In the genomic region with DNA sequence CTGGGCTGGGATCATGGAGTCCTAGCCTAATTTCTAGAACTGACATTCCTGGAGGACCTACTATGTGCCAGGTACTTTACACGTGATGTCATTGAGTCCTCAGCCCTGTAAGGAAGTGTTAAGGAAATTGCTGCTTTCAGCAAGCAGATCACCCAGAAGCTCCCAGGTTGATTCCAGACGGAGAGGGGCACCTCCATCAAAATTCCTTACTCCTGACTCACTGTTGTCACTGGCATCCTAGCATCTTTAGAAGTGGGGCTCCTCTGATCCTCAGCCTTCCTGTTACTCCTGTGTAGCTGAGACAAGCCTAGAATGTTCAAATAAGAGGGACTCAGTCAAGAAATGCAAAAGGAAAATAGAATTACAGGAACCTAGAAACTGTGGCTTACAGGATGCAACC, we compare ENCODE assay signal across 22 cellular contexts.
DNase-seq lines count a peak whose midpoint lies in the region; ATAC-seq, FAIRE-seq and TF ChIP-seq lines count a peak whose summit lies in the region.
"Had no signal": no experiment of that assay in that cellular context is flagged by ENCODE, and none has a peak within 500 bp of the region (broad histone marks: within the 10 kb centered on the region; RNA-seq: fewer than 3 reads in every experiment).

No MANE protein-coding gene starts in this region.

- H3K27me3 ChIP-seq in GM23338 (ENCODE audit: insufficient read depth) (no peaks in the 10 kb centered on the region), K562 (ENCODE audit: control insufficient read depth in 2 of 2, insufficient read depth in 2 of 2, low read length in 2 of 2) (peaks cover 0 to 8% of the 10 kb centered on the region in 2 experiments; a peak in 2 of 5 replicates), neuronal stem cell (ENCODE audit: control insufficient read depth in 3 of 3, insufficient read depth in 3 of 3, low read depth in 1 of 3, low read length in 3 of 3) (peaks cover 0 to 6% (median 0%) of the 10 kb centered on the region in 3 experiments)
- H3K27me3 ChIP-seq: gastrocnemius medialis, right lobe of liver, upper lobe of left lung had no signal

- no peaks in the 10 kb centered on the region for H3K9me3 Mint-ChIP-seq in GM23338
- H3K9me3 Mint-ChIP-seq in chondrocyte (ENCODE audit: low read depth) = peaks cover 2% of the 10 kb centered on the region
- H3K9me3 Mint-ChIP-seq: activated naive CD8-positive, alpha-beta T cell treated with anti-CD3 and anti-CD28 coated beads, Interleukin-2, amount 50 U/mL, for 24 hours; activated T-helper 2 cell treated with anti-CD3 and anti-CD28 coated beads, Interferon-gamma antibody, Interleukin-2, Interleukin-4, amounts not matched to agents 10 μg/mL and 5 μg/mL and 100 μg/mL, durations not matched to agents 14 hours and 24 hours and 36 hours; stimulated activated naive CD8-positive, alpha-beta T cell treated with anti-CD3 and anti-CD28 coated beads, Interleukin-15, amount 100 ng/mL, for 72 hours; T-helper 2 cell treated with Interferon-gamma antibody and Interleukin-4, amounts not matched to agents 5 μg/mL and 100 μg/mL, for 36 hours had no signal

- TF ChIP-seq POLR2A in K562 (conservative IDR thresholded peaks at IDR 0.05) = no peak

- H4K20me1 ChIP-seq in GM23338 (replicated peaks; ENCODE audit: insufficient read depth) (no peaks in the 10 kb centered on the region), K562 (replicated peaks; ENCODE audit: control insufficient read depth, insufficient read depth, low read length) (no peaks in the 10 kb centered on the region; the same call in 1 of the 2 replicates)

- POLR2A ChIA-PET in K562 (lab: Yijun Ruan, JAX) = interaction anchor here (0.6 to 0.8 kb wide), 2 partner anchors 322 to 735 kb away, joined by 3 read pairs; no protein-coding TSS in a partner anchor

- H3K4ac ChIP-seq in neuronal stem cell (ENCODE audit: low read length) = no peak overlapping the region

- H3K4me1 ChIP-seq in GM23338 (ENCODE audit: insufficient read depth) = peaks cover 5% of the 10 kb centered on the region; the same call in 1 of the 2 replicates
- no peaks in the 10 kb centered on the region for H3K4me1 ChIP-seq in K562 (replicated peaks in 1 of 2; ENCODE audit: control insufficient read depth in 2 of 2, insufficient read depth in 2 of 2, low read length in 2 of 2)
- peaks cover 0 to 14% of the 10 kb centered on the region in 2 donors for H3K4me1 ChIP-seq in neuronal stem cell (ENCODE audit: control insufficient read depth in 2 of 2, insufficient read depth in 1 of 2, low read depth in 1 of 2, low read length in 2 of 2)
- H3K4me1 ChIP-seq: gastrocnemius medialis, right lobe of liver, upper lobe of left lung had no signal

- no peak for TF ChIP-seq RAD21 in K562 (CRISPR knock-in tag; conservative IDR thresholded peaks at IDR 0.05 in 1 of 2, IDR thresholded peaks at IDR 0.05 in 1 of 2)

- H2BK5ac ChIP-seq in neuronal stem cell (ENCODE audit: low read length) = no peak overlapping the region

- TF ChIP-seq EP300 in K562 (IDR thresholded peaks at IDR 0.05; ENCODE audit: low read length) = no peak

- H3F3A ChIP-seq in GM23338 (replicated peaks; ENCODE audit: low read depth) = no peaks in the 10 kb centered on the region

- in situ Hi-C loops in K562 (cut with MboI) = no loop called here

- no peak overlapping the region for H3K9ac ChIP-seq in K562 (ENCODE audit: insufficient read depth in 1 of 2, low read depth in 2 of 2, low read length in 2 of 2)
- H3K9ac ChIP-seq in neuronal stem cell (ENCODE audit: low read depth, low read length, poor library complexity) = no peak overlapping the region

- peaks cover 2% of the 10 kb centered on the region; the same call in 1 of the 2 replicates for H3K9me2 ChIP-seq in GM23338 (ENCODE audit: insufficient read depth)

- BruUV-seq in K562 (replicated peaks; lab: Mats Ljungman, UMichigan) = no TSS peak

- no peaks in the 10 kb centered on the region for H3K79me1 ChIP-seq in neuronal stem cell (ENCODE audit: low read depth, low read length)

- 0 out of 2 replicates have a peak overlapping the region, but pooled peaks have one; percentile 29 for H3K27ac ChIP-seq in GM23338 (ENCODE audit: low read depth)
- no peak overlapping the region for H3K27ac ChIP-seq in K562 (ENCODE audit: extremely low read depth, low read depth, low read length)
- H3K27ac ChIP-seq in neuronal stem cell (replicated peaks; ENCODE audit: low read length) = peak overlapping the region; percentile 29
- H3K27ac ChIP-seq: gastrocnemius medialis, right lobe of liver, upper lobe of left lung had no signal

- H3K27me3 Mint-ChIP-seq in GM23338 (ENCODE audit: insufficient read depth, low read depth, poor library complexity) (no peaks in the 10 kb centered on the region), chondrocyte (ENCODE audit: low read depth) (no peaks in the 10 kb centered on the region)
- H3K27me3 Mint-ChIP-seq: activated naive CD8-positive, alpha-beta T cell treated with anti-CD3 and anti-CD28 coated beads, Interleukin-2, amount 50 U/mL, for 24 hours; stimulated activated naive CD8-positive, alpha-beta T cell treated with anti-CD3 and anti-CD28 coated beads, Interleukin-15, amount 100 ng/mL, for 72 hours had no signal

- TF ChIP-seq CTCF in GM23338 (conservative IDR thresholded peaks at IDR 0.05; ENCODE audit: low read depth in 2 of 2) (no peak), K562 (IDR thresholded peaks at IDR 0.05 in 2 of 3, conservative IDR thresholded peaks at IDR 0.05 in 1 of 3; ENCODE audit: insufficient read depth in 2 of 3, low read depth in 1 of 3, low read length in 3 of 3) (no peak), chondrocyte (IDR thresholded peaks at IDR 0.05) (no peak)

- no peak overlapping the region for H3K14ac ChIP-seq in neuronal stem cell (ENCODE audit: low read length)

- H3K23ac ChIP-seq in neuronal stem cell (ENCODE audit: low read depth, low read length, poor library complexity) = no peak overlapping the region

- peak; percentile 28 for ATAC-seq in GM23338
- ATAC-seq in K562 = no peak
- ATAC-seq: activated naive CD8-positive, alpha-beta T cell treated with anti-CD3 and anti-CD28 coated beads, Interleukin-2, amount 50 U/mL, for 24 hours; gastrocnemius medialis; right lobe of liver; stimulated activated naive CD8-positive, alpha-beta T cell treated with anti-CD3 and anti-CD28 coated beads, Interleukin-15, amount 100 ng/mL, for 72 hours had no signal

- no peak overlapping the region for H2BK12ac ChIP-seq in neuronal stem cell (ENCODE audit: low read length)

- no peak overlapping the region for H2BK15ac ChIP-seq in neuronal stem cell (ENCODE audit: low read length)

- H3K4me1 Mint-ChIP-seq in GM23338 (peaks cover 16% of the 10 kb centered on the region), chondrocyte (ENCODE audit: low read depth) (peaks cover 15% of the 10 kb centered on the region)

- no peak overlapping the region for H4K8ac ChIP-seq in neuronal stem cell (ENCODE audit: low read depth, low read length)

- no peak overlapping the region for H3K4me3 ChIP-seq in GM23338
- no peak overlapping the region for H3K4me3 ChIP-seq in K562
- no peak overlapping the region for H3K4me3 ChIP-seq in neuronal stem cell (ENCODE audit: low read length in 2 of 2)
- H3K4me3 ChIP-seq: gastrocnemius medialis, lung, right lobe of liver, upper lobe of left lung had no signal

- H3K4me3 Mint-ChIP-seq in GM23338 = no peak overlapping the region
- no peak overlapping the region for H3K4me3 Mint-ChIP-seq in chondrocyte (ENCODE audit: unreplicated experiment)
- H3K4me3 Mint-ChIP-seq: activated naive CD8-positive, alpha-beta T cell treated with anti-CD3 and anti-CD28 coated beads, Interleukin-2, amount 50 U/mL, for 24 hours; stimulated activated naive CD8-positive, alpha-beta T cell treated with anti-CD3 and anti-CD28 coated beads, Interleukin-15, amount 100 ng/mL, for 72 hours; T-helper 2 cell treated with Interferon-gamma antibody and Interleukin-4, amounts not matched to agents 5 μg/mL and 100 μg/mL, for 36 hours had no signal

- H2BK120ac ChIP-seq in neuronal stem cell (ENCODE audit: low read depth, low read length) = no peak overlapping the region

- H3K36me3 ChIP-seq in GM23338 (ENCODE audit: insufficient read depth) (no peaks in the 10 kb centered on the region), K562 (ENCODE audit: control insufficient read depth, insufficient read depth, low read length) (no peaks in the 10 kb centered on the region), neuronal stem cell (replicated peaks in 1 of 2; ENCODE audit: control insufficient read depth in 2 of 2, insufficient read depth in 2 of 2, low read length in 2 of 2) (no peaks in the 10 kb centered on the region)
- H3K36me3 ChIP-seq: gastrocnemius medialis, right lobe of liver, upper lobe of left lung had no signal

- H3K9me1 ChIP-seq in K562 (ENCODE audit: control insufficient read depth, insufficient read depth, low read length) = no peaks in the 10 kb centered on the region

- DNase-seq in GM23338 (ENCODE audit: low spot score) (peak; percentile 54), NCI-H69 (lab: John Stamatoyannopoulos, UW) (peak; percentile 52), K562 (ENCODE audit: extremely low read depth in 1 of 4, low spot score in 3 of 4) (no peak), neuronal stem cell (ENCODE audit: low spot score) (no peak), NCI-H774 (lab: John Stamatoyannopoulos, UW) (no peak), NCI-H510A (lab: John Stamatoyannopoulos, UW) (no peak), chondrocyte (ENCODE audit: low spot score) (no peak)
- DNase-seq: activated CD4-positive, alpha-beta T cell treated with anti-CD3 and anti-CD28 coated beads for 1 hour; activated naive CD8-positive, alpha-beta T cell treated with anti-CD3 and anti-CD28 coated beads, Interleukin-2, amount 50 U/mL, for 24 hours; DMS79 treated with DMSO at 0.1 percent for 48 hours; erythroblast; gastrocnemius medialis; H7; NCI-H1694 treated with DMSO at 0.1 percent for 48 hours; right lobe of liver; stimulated activated CD4-positive, alpha-beta T cell treated with anti-CD3 and anti-CD28 coated beads, Interleukin-2, amount 100 ng/mL, for 24 hours; stimulated activated naive CD8-positive, alpha-beta T cell treated with anti-CD3 and anti-CD28 coated beads, Interleukin-15, amount 100 ng/mL, for 72 hours; upper lobe of left lung had no signal

- 0% methylated on average over 2 of the region's 2 CpGs for WGBS in K562 (ENCODE audit: insufficient coverage, low coverage, missing lambda C conversion rate)
- WGBS in neuronal stem cell (ENCODE audit: extremely low coverage in 2 of 2, insufficient read length in 2 of 2, insufficient replicate concordance in 1 of 2), 2 donors = no CpG with 5 or more reads among the region's 2 CpGs

- no peak overlapping the region for H3K27ac Mint-ChIP-seq in GM23338
- H3K27ac Mint-ChIP-seq in chondrocyte (ENCODE audit: unreplicated experiment) = no peak overlapping the region
- H3K27ac Mint-ChIP-seq: activated naive CD8-positive, alpha-beta T cell treated with anti-CD3 and anti-CD28 coated beads, Interleukin-2, amount 50 U/mL, for 24 hours; activated T-helper 2 cell treated with anti-CD3 and anti-CD28 coated beads, Interferon-gamma antibody, Interleukin-2, Interleukin-4, amounts not matched to agents 10 μg/mL and 5 μg/mL and 100 μg/mL, durations not matched to agents 14 hours and 24 hours and 36 hours; stimulated activated naive CD8-positive, alpha-beta T cell treated with anti-CD3 and anti-CD28 coated beads, Interleukin-15, amount 100 ng/mL, for 72 hours; T-helper 2 cell treated with Interferon-gamma antibody and Interleukin-4, amounts not matched to agents 5 μg/mL and 100 μg/mL, for 36 hours had no signal

- H2AFZ ChIP-seq in GM23338 (0 out of 2 replicates have a peak overlapping the region, but pooled peaks have one; percentile 80), K562 (ENCODE audit: low read depth, low read length) (no peak overlapping the region), neuronal stem cell (ENCODE audit: low read length) (no peak overlapping the region)

- CTCF ChIA-PET in K562 (lab: Yijun Ruan, JAX; ENCODE audit: low intra/inter-chr PET ratio) = no interaction called here

- no peak overlapping the region for H4K91ac ChIP-seq in neuronal stem cell (ENCODE audit: low read depth, low read length, poor library complexity)

- intact Hi-C loops in K562 (cut with micrococcal nuclease) = no loop called here

- FAIRE-seq in K562 (lab: Jason Lieb, UNC) = no peak
- FAIRE-seq: bronchial epithelial cell had no signal

- H3K9me3 ChIP-seq in K562 (replicated peaks; ENCODE audit: control insufficient read depth, insufficient read depth, low read depth, low read length) = no peaks in the 10 kb centered on the region
- H3K9me3 ChIP-seq in neuronal stem cell (replicated peaks in 1 of 2; ENCODE audit: control insufficient read depth in 2 of 2, insufficient read depth in 1 of 2, low read depth in 1 of 2, low read length in 2 of 2) = no peaks in the 10 kb centered on the region
- H3K9me3 ChIP-seq: gastrocnemius medialis, right lobe of liver, upper lobe of left lung had no signal

- H3K79me2 ChIP-seq in GM23338 (replicated peaks; ENCODE audit: insufficient read depth) (no peaks in the 10 kb centered on the region), K562 (ENCODE audit: control insufficient read depth, insufficient read depth, low read length) (no peaks in the 10 kb centered on the region)

- H3K4me2 ChIP-seq in GM23338 = no peak overlapping the region
- H3K4me2 ChIP-seq in K562 (ENCODE audit: insufficient read depth, low read length) = no peak overlapping the region
- no peak overlapping the region for H3K4me2 ChIP-seq in neuronal stem cell (ENCODE audit: insufficient read depth, low read length, poor library complexity, severe bottlenecking)

- H3K36me3 Mint-ChIP-seq in GM23338 (ENCODE audit: low read depth) = no peaks in the 10 kb centered on the region
- no peaks in the 10 kb centered on the region for H3K36me3 Mint-ChIP-seq in chondrocyte (ENCODE audit: low read depth)

- H2AK5ac ChIP-seq in neuronal stem cell (ENCODE audit: low read depth, low read length) = no peak overlapping the region

- H3K18ac ChIP-seq in neuronal stem cell (ENCODE audit: low read length) = no peak overlapping the region

Comparison
In these comparisons a context has a peak if more than half of its experiments do, and no peak if none do; other contexts are left out.
1. DNase-seq: peak in GM23338 (single experiment) and NCI-H69 (single experiment); none in K562 (0 of 4), neuronal stem cell (single experiment), NCI-H774 (single experiment), NCI-H510A (single experiment) and chondrocyte (single experiment).